ENCODE assay signal across 16 cellular contexts in genomic region chr10:11181996-11182395, GRCh38.
A peak's percentile ranks its signal among the peaks of the same experiment; 100 is the strongest.
DNase-seq lines count a peak whose midpoint lies in the region; ATAC-seq and TF ChIP-seq lines count a peak whose summit lies in the region.
"Had no signal": no experiment of that assay in that cellular context is flagged by ENCODE, and none has a peak within 500 bp of the region (broad histone marks: within the 10 kb centered on the region; RNA-seq: fewer than 3 reads in every experiment).

No MANE protein-coding gene starts in this region.

- peaks cover 26% of the 10 kb centered on the region for H3K4me1 ChIP-seq in cardiac muscle cell (ENCODE audit: low read depth)
- peaks cover 0 to 21% (median 14%) of the 10 kb centered on the region in 4 donors for H3K4me1 ChIP-seq in Peyer's patch
- H3K4me1 ChIP-seq: colonic mucosa, uterus had no signal

- TF ChIP-seq CTCF in cardiac muscle cell (IDR thresholded peaks at IDR 0.05; ENCODE audit: low read depth, low read length) = no peak
- TF ChIP-seq CTCF in Peyer's patch (IDR thresholded peaks at IDR 0.05) = no peak

- H3K27me3 Mint-ChIP-seq in activated CD8-positive, alpha-beta memory T cell treated with anti-CD3 and anti-CD28 coated beads, Interleukin-2, amount 10 ng/mL, durations not matched to agents 7 days and 5 days = no peaks in the 10 kb centered on the region
- no peaks in the 10 kb centered on the region for H3K27me3 Mint-ChIP-seq in activated T-helper 1 cell treated with anti-CD3 and anti-CD28 coated beads, Interleukin-12 subunit alpha, Interleukin-12 subunit beta, Interleukin-2, Interleukin-4 antibody, amounts not matched to agents 30 ng/mL and 10 ng/mL and 1 ng/mL, durations not matched to agents 14 hours and 24 hours and 36 hours (ENCODE audit: insufficient read depth)

- no peak overlapping the region for H3K27ac Mint-ChIP-seq in activated CD8-positive, alpha-beta memory T cell treated with anti-CD3 and anti-CD28 coated beads, Interleukin-2, amount 10 ng/mL, durations not matched to agents 7 days and 5 days
- H3K27ac Mint-ChIP-seq in activated T-helper 1 cell treated with anti-CD3 and anti-CD28 coated beads, Interleukin-12 subunit alpha, Interleukin-12 subunit beta, Interleukin-2, Interleukin-4 antibody, amounts not matched to agents 30 ng/mL and 10 ng/mL and 1 ng/mL, durations not matched to agents 14 hours and 24 hours and 36 hours = peak overlapping the region; percentile 81

- no peaks in the 10 kb centered on the region for H3K9me3 ChIP-seq in cardiac muscle cell (ENCODE audit: low read depth)
- peaks cover 0 to 5% (median 0%) of the 10 kb centered on the region in 4 donors for H3K9me3 ChIP-seq in Peyer's patch
- H3K9me3 ChIP-seq: colonic mucosa, uterus had no signal

- TF ChIP-seq POLR2A in Peyer's patch (IDR thresholded peaks at IDR 0.05) = no peak

- H3K27ac ChIP-seq in cardiac muscle cell = peak overlapping the region; percentile 20
- peak overlapping the region in 1 of 4 donors; percentile 32 for H3K27ac ChIP-seq in Peyer's patch
- H3K27ac ChIP-seq: colonic mucosa, uterus had no signal

- no peak for ATAC-seq in activated CD8-positive, alpha-beta memory T cell treated with anti-CD3 and anti-CD28 coated beads, Interleukin-2, amount 10 ng/mL, durations not matched to agents 7 days and 5 days
- ATAC-seq: esophagus mucosa had no signal

- H3K4me3 ChIP-seq in cardiac muscle cell (no peak overlapping the region), Peyer's patch (no peak overlapping the region)
- H3K4me3 ChIP-seq: colonic mucosa, lung, uterus had no signal

- CTCF ChIA-PET in activated CD8-positive, alpha-beta memory T cell treated with anti-CD3 and anti-CD28 coated beads, Interleukin-2, amount 10 ng/mL, durations not matched to agents 7 days and 5 days (lab: Charles Lee) = interaction anchor here (1.1 to 1.9 kb wide), 3 partner anchors 32 to 88 kb away, joined by 4 to 7 read pairs (median 4); no protein-coding TSS in a partner anchor

- H3K9me3 Mint-ChIP-seq in activated CD8-positive, alpha-beta memory T cell treated with anti-CD3 and anti-CD28 coated beads, Interleukin-2, amount 10 ng/mL, durations not matched to agents 7 days and 5 days (ENCODE audit: low read depth) = peaks cover 7% of the 10 kb centered on the region
- H3K9me3 Mint-ChIP-seq in activated T-helper 1 cell treated with anti-CD3 and anti-CD28 coated beads, Interleukin-12 subunit alpha, Interleukin-12 subunit beta, Interleukin-2, Interleukin-4 antibody, amounts not matched to agents 30 ng/mL and 10 ng/mL and 1 ng/mL, durations not matched to agents 14 hours and 24 hours and 36 hours = peaks cover 27% of the 10 kb centered on the region

- H3K27me3 ChIP-seq in cardiac muscle cell = no peaks in the 10 kb centered on the region
- H3K27me3 ChIP-seq in Peyer's patch = no peaks in the 10 kb centered on the region
- H3K27me3 ChIP-seq: colonic mucosa, uterus had no signal

- H3K36me3 Mint-ChIP-seq in activated CD8-positive, alpha-beta memory T cell treated with anti-CD3 and anti-CD28 coated beads, Interleukin-2, amount 10 ng/mL, durations not matched to agents 7 days and 5 days = peaks cover 98% of the 10 kb centered on the region
- peaks cover 78% of the 10 kb centered on the region for H3K36me3 Mint-ChIP-seq in activated T-helper 1 cell treated with anti-CD3 and anti-CD28 coated beads, Interleukin-12 subunit alpha, Interleukin-12 subunit beta, Interleukin-2, Interleukin-4 antibody, amounts not matched to agents 30 ng/mL and 10 ng/mL and 1 ng/mL, durations not matched to agents 14 hours and 24 hours and 36 hours (ENCODE audit: low read depth)

- peak overlapping the region; percentile 64 for H3K4me3 Mint-ChIP-seq in activated CD8-positive, alpha-beta memory T cell treated with anti-CD3 and anti-CD28 coated beads, Interleukin-2, amount 10 ng/mL, durations not matched to agents 7 days and 5 days
- H3K4me3 Mint-ChIP-seq in activated T-helper 1 cell treated with anti-CD3 and anti-CD28 coated beads, Interleukin-12 subunit alpha, Interleukin-12 subunit beta, Interleukin-2, Interleukin-4 antibody, amounts not matched to agents 30 ng/mL and 10 ng/mL and 1 ng/mL, durations not matched to agents 14 hours and 24 hours and 36 hours = no peak overlapping the region

- no peak for DNase-seq in activated CD8-positive, alpha-beta memory T cell treated with anti-CD3 and anti-CD28 coated beads, Interleukin-2, amount 10 ng/mL, durations not matched to agents 7 days and 5 days
- DNase-seq in activated CD8-positive, alpha-beta memory T cell treated with anti-CD3 and anti-CD28 coated beads for 24 hours = no peak
- no peak for DNase-seq in activated T-helper 1 cell treated with anti-CD3 and anti-CD28 coated beads, Interleukin-12 subunit alpha, Interleukin-12 subunit beta, Interleukin-2, Interleukin-4 antibody, amounts not matched to agents 30 ng/mL and 10 ng/mL and 1 ng/mL, durations not matched to agents 14 hours and 24 hours and 36 hours (ENCODE audit: low spot score)
- DNase-seq in cardiac muscle cell (ENCODE audit: low read depth in 1 of 2, low spot score in 1 of 2) (no peak), stromal cell of bone marrow (ENCODE audit: low read depth) (peak; percentile 1), Peyer's patch (no peak), NCI-H2196 (lab: John Stamatoyannopoulos, UW; ENCODE audit: unreplicated experiment) (no peak)
- no peak for DNase-seq in NK-92 treated with Interleukin-12 subunit alpha and Interleukin-12 subunit beta, amount 100 ng/mL, for 24 hours (lab: John Stamatoyannopoulos, UW)
- DNase-seq: ACHN; activated CD4-positive, CD25-positive, alpha-beta regulatory T cell treated with anti-CD3 and anti-CD28 coated beads, Interleukin-2, amount 50 U/mL, for 72 hours; colonic mucosa; DMS79 treated with DMSO at 0.1 percent for 48 hours; H7 had no signal

- H3K4me1 Mint-ChIP-seq in activated CD8-positive, alpha-beta memory T cell treated with anti-CD3 and anti-CD28 coated beads, Interleukin-2, amount 10 ng/mL, durations not matched to agents 7 days and 5 days = peaks cover 90% of the 10 kb centered on the region
- H3K4me1 Mint-ChIP-seq in activated T-helper 1 cell treated with anti-CD3 and anti-CD28 coated beads, Interleukin-12 subunit alpha, Interleukin-12 subunit beta, Interleukin-2, Interleukin-4 antibody, amounts not matched to agents 30 ng/mL and 10 ng/mL and 1 ng/mL, durations not matched to agents 14 hours and 24 hours and 36 hours (ENCODE audit: low read depth) = peaks cover 52% of the 10 kb centered on the region

- intact Hi-C loops in activated T-helper 1 cell treated with anti-CD3 and anti-CD28 coated beads, Interleukin-12 subunit alpha, Interleukin-12 subunit beta, Interleukin-2, Interleukin-4 antibody, amounts not matched to agents 30 ng/mL and 10 ng/mL and 1 ng/mL, durations not matched to agents 14 hours and 24 hours and 36 hours (cut with micrococcal nuclease) = no loop called here

- H3K36me3 ChIP-seq in cardiac muscle cell (no peaks in the 10 kb centered on the region), Peyer's patch (peaks cover 0 to 17% (median 0%) of the 10 kb centered on the region in 3 donors)
- H3K36me3 ChIP-seq: colonic mucosa, uterus had no signal
